In the genomic region with DNA sequence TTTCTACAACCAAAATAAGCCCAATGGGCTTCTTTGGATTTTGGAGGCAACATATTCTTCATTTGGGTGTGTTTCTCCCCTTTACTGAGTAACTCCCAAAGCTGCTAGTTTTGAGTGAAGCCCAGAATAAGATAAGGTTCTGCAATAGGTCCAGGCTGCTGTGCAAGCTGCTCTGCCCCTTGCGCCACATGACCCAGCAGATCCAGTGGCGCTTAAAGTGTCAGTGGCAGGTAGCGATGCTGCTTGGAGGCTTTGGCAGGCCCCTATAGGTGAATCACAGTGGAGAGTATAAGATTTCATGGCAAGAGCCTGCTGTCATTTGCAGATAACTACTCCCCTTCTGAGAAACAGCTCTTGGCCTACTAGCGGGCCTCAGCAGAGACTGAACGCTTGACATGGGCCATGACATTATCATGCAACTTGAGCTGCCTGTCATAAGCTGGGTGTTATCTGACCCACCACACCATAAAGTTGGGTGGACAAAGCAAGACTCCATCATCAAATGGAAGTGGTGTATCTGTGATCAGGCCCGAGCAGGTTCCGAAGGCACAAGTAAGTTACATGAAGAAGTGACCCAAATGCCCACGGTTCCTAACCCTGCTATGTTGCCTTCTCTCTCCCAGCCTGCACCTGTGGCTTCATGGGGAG, we compare ENCODE assay signal across 1 cellular context.
A peak's percentile ranks its signal among the peaks of the same experiment; 100 is the strongest.
TF ChIP-seq lines count a peak whose summit lies in the region.

No MANE protein-coding gene starts in this region.

TF ChIP-seq in K562, 482 proteins besides CTCF, POLR2A, EP300 and RAD21 (continued from another document and continues in another):
- TF ChIP-seq, protein P1, sequence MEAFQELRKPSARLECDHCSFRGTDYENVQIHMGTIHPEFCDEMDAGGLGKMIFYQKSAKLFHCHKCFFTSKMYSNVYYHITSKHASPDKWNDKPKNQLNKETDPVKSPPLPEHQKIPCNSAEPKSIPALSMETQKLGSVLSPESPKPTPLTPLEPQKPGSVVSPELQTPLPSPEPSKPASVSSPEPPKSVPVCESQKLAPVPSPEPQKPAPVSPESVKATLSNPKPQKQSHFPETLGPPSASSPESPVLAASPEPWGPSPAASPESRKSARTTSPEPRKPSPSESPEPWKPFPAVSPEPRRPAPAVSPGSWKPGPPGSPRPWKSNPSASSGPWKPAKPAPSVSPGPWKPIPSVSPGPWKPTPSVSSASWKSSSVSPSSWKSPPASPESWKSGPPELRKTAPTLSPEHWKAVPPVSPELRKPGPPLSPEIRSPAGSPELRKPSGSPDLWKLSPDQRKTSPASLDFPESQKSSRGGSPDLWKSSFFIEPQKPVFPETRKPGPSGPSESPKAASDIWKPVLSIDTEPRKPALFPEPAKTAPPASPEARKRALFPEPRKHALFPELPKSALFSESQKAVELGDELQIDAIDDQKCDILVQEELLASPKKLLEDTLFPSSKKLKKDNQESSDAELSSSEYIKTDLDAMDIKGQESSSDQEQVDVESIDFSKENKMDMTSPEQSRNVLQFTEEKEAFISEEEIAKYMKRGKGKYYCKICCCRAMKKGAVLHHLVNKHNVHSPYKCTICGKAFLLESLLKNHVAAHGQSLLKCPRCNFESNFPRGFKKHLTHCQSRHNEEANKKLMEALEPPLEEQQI (IDR thresholded peaks at IDR 0.05), result peak; percentile 11; the same call in 1 of the 2 replicates
- TF ChIP-seq XRCC4 (IDR thresholded peaks at IDR 0.05; ENCODE audit: extremely low read depth, insufficient read depth, insufficient read length) (no peak), ZNF347 (CRISPR knock-in tag; IDR thresholded peaks at IDR 0.05; ENCODE audit: low read depth) (no peak), ETV6 (IDR thresholded peaks at IDR 0.05; ENCODE audit: borderline replicate concordance in 1 of 2, low read depth in 2 of 2, low read length in 1 of 2) (no peak), ETV6 (CRISPR knock-in tag; IDR thresholded peaks at IDR 0.05; ENCODE audit: borderline replicate concordance) (no peak), NRF1 (conservative IDR thresholded peaks at IDR 0.05 in 1 of 2, IDR thresholded peaks at IDR 0.05 in 1 of 2) (peak; percentile 52 to 63; a peak in 3 of 4 replicates), SIN3B (IDR thresholded peaks at IDR 0.05; ENCODE audit: low read depth) (no peak), ZNF77 (CRISPR knock-in tag; IDR thresholded peaks at IDR 0.05) (no peak), EGR1 (conservative IDR thresholded peaks at IDR 0.05) (no peak), PHF8 (IDR thresholded peaks at IDR 0.05; ENCODE audit: borderline replicate concordance, low read length) (no peak), ERF (CRISPR knock-in tag; IDR thresholded peaks at IDR 0.05) (no peak), NFXL1 (CRISPR knock-in tag; IDR thresholded peaks at IDR 0.05) (no peak), POLR2AphosphoS2 (IDR thresholded peaks at IDR 0.05; ENCODE audit: low read length) (no peak), ZNF589 (CRISPR knock-in tag; IDR thresholded peaks at IDR 0.05; ENCODE audit: low read depth) (no peak), ZNF324 (CRISPR knock-in tag; IDR thresholded peaks at IDR 0.05) (no peak), ZNF780A (CRISPR knock-in tag; IDR thresholded peaks at IDR 0.05) (no peak), CBX3 (IDR thresholded peaks at IDR 0.05; ENCODE audit: borderline replicate concordance in 1 of 2, low read length in 2 of 2) (no peak; a peak in 1 of 3 replicates), ZNF830 (CRISPR knock-in tag; IDR thresholded peaks at IDR 0.05) (no peak), MECOM (CRISPR knock-in tag; IDR thresholded peaks at IDR 0.05) (no peak), RCOR1 (IDR thresholded peaks at IDR 0.05; ENCODE audit: borderline replicate concordance in 1 of 2, low read depth in 2 of 2, low read length in 2 of 2) (peak; percentile 98 to 100), RBM34 (IDR thresholded peaks at IDR 0.05; ENCODE audit: borderline replicate concordance, insufficient read depth, low read length) (no peak), CHD2 (IDR thresholded peaks at IDR 0.05; ENCODE audit: low read depth, low read length) (no peak), RFX7 (CRISPR knock-in tag; IDR thresholded peaks at IDR 0.05) (no peak)
- TF ChIP-seq, protein P2, sequence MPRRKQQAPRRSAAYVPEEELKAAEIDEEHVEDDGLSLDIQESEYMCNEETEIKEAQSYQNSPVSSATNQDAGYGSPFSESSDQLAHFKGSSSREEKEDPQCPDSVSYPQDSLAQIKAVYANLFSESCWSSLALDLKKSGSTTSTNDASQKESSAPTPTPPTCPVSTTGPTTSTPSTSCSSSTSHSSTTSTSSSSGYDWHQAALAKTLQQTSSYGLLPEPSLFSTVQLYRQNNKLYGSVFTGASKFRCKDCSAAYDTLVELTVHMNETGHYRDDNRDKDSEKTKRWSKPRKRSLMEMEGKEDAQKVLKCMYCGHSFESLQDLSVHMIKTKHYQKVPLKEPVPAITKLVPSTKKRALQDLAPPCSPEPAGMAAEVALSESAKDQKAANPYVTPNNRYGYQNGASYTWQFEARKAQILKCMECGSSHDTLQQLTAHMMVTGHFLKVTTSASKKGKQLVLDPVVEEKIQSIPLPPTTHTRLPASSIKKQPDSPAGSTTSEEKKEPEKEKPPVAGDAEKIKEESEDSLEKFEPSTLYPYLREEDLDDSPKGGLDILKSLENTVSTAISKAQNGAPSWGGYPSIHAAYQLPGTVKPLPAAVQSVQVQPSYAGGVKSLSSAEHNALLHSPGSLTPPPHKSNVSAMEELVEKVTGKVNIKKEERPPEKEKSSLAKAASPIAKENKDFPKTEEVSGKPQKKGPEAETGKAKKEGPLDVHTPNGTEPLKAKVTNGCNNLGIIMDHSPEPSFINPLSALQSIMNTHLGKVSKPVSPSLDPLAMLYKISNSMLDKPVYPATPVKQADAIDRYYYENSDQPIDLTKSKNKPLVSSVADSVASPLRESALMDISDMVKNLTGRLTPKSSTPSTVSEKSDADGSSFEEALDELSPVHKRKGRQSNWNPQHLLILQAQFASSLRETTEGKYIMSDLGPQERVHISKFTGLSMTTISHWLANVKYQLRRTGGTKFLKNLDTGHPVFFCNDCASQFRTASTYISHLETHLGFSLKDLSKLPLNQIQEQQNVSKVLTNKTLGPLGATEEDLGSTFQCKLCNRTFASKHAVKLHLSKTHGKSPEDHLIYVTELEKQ (CRISPR knock-in tag; IDR thresholded peaks at IDR 0.05), result no peak
- TF ChIP-seq, protein P3, sequence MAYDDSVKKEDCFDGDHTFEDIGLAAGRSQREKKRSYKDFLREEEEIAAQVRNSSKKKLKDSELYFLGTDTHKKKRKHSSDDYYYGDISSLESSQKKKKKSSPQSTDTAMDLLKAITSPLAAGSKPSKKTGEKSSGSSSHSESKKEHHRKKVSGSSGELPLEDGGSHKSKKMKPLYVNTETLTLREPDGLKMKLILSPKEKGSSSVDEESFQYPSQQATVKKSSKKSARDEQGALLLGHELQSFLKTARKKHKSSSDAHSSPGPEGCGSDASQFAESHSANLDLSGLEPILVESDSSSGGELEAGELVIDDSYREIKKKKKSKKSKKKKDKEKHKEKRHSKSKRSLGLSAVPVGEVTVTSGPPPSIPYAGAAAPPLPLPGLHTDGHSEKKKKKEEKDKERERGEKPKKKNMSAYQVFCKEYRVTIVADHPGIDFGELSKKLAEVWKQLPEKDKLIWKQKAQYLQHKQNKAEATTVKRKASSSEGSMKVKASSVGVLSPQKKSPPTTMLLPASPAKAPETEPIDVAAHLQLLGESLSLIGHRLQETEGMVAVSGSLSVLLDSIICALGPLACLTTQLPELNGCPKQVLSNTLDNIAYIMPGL (CRISPR knock-in tag; IDR thresholded peaks at IDR 0.05), result no peak
- TF ChIP-seq, protein P4, sequence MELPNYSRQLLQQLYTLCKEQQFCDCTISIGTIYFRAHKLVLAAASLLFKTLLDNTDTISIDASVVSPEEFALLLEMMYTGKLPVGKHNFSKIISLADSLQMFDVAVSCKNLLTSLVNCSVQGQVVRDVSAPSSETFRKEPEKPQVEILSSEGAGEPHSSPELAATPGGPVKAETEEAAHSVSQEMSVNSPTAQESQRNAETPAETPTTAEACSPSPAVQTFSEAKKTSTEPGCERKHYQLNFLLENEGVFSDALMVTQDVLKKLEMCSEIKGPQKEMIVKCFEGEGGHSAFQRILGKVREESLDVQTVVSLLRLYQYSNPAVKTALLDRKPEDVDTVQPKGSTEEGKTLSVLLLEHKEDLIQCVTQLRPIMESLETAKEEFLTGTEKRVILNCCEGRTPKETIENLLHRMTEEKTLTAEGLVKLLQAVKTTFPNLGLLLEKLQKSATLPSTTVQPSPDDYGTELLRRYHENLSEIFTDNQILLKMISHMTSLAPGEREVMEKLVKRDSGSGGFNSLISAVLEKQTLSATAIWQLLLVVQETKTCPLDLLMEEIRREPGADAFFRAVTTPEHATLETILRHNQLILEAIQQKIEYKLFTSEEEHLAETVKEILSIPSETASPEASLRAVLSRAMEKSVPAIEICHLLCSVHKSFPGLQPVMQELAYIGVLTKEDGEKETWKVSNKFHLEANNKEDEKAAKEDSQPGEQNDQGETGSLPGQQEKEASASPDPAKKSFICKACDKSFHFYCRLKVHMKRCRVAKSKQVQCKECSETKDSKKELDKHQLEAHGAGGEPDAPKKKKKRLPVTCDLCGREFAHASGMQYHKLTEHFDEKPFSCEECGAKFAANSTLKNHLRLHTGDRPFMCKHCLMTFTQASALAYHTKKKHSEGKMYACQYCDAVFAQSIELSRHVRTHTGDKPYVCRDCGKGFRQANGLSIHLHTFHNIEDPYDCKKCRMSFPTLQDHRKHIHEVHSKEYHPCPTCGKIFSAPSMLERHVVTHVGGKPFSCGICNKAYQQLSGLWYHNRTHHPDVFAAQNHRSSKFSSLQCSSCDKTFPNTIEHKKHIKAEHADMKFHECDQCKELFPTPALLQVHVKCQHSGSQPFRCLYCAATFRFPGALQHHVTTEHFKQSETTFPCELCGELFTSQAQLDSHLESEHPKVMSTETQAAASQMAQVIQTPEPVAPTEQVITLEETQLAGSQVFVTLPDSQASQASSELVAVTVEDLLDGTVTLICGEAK (IDR thresholded peaks at IDR 0.05), result 0 out of 2 replicates have a peak, but pooled peaks have one; percentile 12
- TF ChIP-seq, protein P4 (CRISPR knock-in tag; IDR thresholded peaks at IDR 0.05), result no peak
- TF ChIP-seq, protein P5, sequence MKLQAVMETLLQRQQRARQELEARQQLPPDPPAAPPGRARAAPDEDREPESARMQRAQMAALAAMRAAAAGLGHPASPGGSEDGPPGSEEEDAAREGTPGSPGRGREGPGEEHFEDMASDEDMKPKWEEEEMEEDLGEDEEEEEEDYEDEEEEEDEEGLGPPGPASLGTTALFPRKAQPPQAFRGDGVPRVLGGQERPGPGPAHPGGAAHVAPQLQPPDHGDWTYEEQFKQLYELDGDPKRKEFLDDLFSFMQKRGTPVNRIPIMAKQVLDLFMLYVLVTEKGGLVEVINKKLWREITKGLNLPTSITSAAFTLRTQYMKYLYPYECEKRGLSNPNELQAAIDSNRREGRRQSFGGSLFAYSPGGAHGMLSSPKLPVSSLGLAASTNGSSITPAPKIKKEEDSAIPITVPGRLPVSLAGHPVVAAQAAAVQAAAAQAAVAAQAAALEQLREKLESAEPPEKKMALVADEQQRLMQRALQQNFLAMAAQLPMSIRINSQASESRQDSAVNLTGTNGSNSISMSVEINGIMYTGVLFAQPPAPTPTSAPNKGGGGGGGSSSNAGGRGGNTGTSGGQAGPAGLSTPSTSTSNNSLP (IDR thresholded peaks at IDR 0.05; ENCODE audit: borderline replicate concordance, low read depth, low read length), result peak; percentile 59; the same call in 1 of the 2 replicates
